In the genomic region with DNA sequence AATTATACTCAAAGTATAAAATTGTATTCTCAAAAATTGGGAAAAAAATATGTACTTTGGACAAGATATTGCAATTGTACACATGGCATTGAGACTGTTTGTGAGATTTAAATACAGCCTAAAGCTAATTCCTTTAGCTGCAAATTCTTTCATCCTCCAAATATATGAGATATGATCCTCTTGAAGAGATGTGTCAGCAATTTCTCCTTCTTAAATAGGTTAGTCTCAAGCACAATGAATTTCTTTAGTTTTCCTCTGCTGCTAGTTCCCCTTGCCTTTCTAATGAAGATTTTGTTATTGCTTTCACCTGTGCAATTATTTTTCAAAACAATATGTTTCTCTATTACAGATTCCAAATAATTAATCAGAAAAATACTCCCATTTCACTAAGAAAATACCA, we compare ENCODE assay signal across 29 cellular contexts.
"Had no signal": no experiment of that assay in that cellular context is flagged by ENCODE, and none has a peak within 500 bp of the region (broad histone marks: within the 10 kb centered on the region; RNA-seq: fewer than 3 reads in every experiment).

No MANE protein-coding gene starts in this region.

- H3K27me3 ChIP-seq: neutrophil, right atrium auricular region, spleen, suprapubic skin, testis, tibial artery, transverse colon, upper lobe of right lung, uterus had no signal

- FAIRE-seq: pancreas had no signal

- DNase-seq: naive thymus-derived CD8-positive, alpha-beta T cell; nephron progenitor cell; nucleus accumbens; pancreas; retina; spleen; stimulated activated CD4-positive, alpha-beta T cell treated with anti-CD3 and anti-CD28 coated beads, Interleukin-12 subunit alpha, Interleukin-12 subunit beta, amount 100 ng/mL, for 4 hours; stimulated activated CD4-positive, alpha-beta T cell treated with anti-CD3 and anti-CD28 coated beads, Interleukin-1b, Interleukin-23, amount 100 ng/mL, for 48 hours; stimulated activated CD4-positive, alpha-beta T cell treated with anti-CD3 and anti-CD28 coated beads, Interleukin-4, amount 100 ng/mL, for 1 hour; stimulated activated CD4-positive, alpha-beta T cell treated with anti-CD3 and anti-CD28 coated beads, Interleukin-4, amount 100 ng/mL, for 4 hours; stimulated activated CD8-positive, alpha-beta memory T cell treated with anti-CD3 and anti-CD28 coated beads, Interleukin-4, amount 100 ng/mL, for 48 hours; stimulated activated naive CD4-positive, alpha-beta T cell; stimulated activated naive CD8-positive, alpha-beta T cell treated with anti-CD3 and anti-CD28 coated beads, Interleukin-15, amount 100 ng/mL, for 72 hours; stimulated activated naive CD8-positive, alpha-beta T cell treated with anti-CD3 and anti-CD28 coated beads, Interleukin-15, Interleukin-2, amounts not matched to agents 100 U/mL and 50 U/mL, for 24 hours; substantia nigra; testis; tibial artery; transverse colon; upper lobe of right lung; uterus had no signal

- ATAC-seq: naive thymus-derived CD8-positive, alpha-beta T cell; natural killer cell treated with Interleukin-12 subunit alpha and Interleukin-12 subunit beta and Interleukin-15 and Interleukin-18, amount 100 ng/mL, for 72 hours; pancreas; sciatic nerve; stimulated activated memory B cell treated with anti-CD40 and anti-IgM and Interleukin-4, amounts not matched to agents 10 μg/mL and 1 μg/mL and 100 μg/mL, for 72 hours; stimulated activated naive CD8-positive, alpha-beta T cell treated with anti-CD3 and anti-CD28 coated beads, Interleukin-15, amount 100 ng/mL, for 72 hours; stimulated activated naive CD8-positive, alpha-beta T cell treated with anti-CD3 and anti-CD28 coated beads, Interleukin-15, Interleukin-2, amounts not matched to agents 100 U/mL and 50 U/mL, for 24 hours; upper lobe of right lung had no signal

- H3K4me3 ChIP-seq: pancreas, prostate gland, right atrium auricular region, skin epidermis, smooth muscle cell, spleen, suprapubic skin, testis, tibial artery, transverse colon, upper lobe of right lung, uterus had no signal

- H3K4me1 ChIP-seq: prostate gland, right atrium auricular region, spleen, suprapubic skin, testis, transverse colon, upper lobe of right lung, uterus had no signal

- H3K36me3 ChIP-seq: neutrophil, pancreas, prostate gland, right atrium auricular region, spleen, suprapubic skin, tibial artery, transverse colon, upper lobe of right lung, uterus had no signal

- H3K27ac ChIP-seq: neutrophil, pancreas, prostate gland, right atrium auricular region, skin epidermis, spleen, suprapubic skin, testis, tibial artery, transverse colon, upper lobe of right lung, uterus had no signal

- H3K4me2 ChIP-seq: smooth muscle cell had no signal

- H3K9me3 ChIP-seq: neutrophil, pancreas, prostate gland, suprapubic skin, testis, tibial artery, transverse colon, upper lobe of right lung, uterus had no signal
